Comparison of ENCODE assay signal across 22 cellular contexts in the genomic region with DNA sequence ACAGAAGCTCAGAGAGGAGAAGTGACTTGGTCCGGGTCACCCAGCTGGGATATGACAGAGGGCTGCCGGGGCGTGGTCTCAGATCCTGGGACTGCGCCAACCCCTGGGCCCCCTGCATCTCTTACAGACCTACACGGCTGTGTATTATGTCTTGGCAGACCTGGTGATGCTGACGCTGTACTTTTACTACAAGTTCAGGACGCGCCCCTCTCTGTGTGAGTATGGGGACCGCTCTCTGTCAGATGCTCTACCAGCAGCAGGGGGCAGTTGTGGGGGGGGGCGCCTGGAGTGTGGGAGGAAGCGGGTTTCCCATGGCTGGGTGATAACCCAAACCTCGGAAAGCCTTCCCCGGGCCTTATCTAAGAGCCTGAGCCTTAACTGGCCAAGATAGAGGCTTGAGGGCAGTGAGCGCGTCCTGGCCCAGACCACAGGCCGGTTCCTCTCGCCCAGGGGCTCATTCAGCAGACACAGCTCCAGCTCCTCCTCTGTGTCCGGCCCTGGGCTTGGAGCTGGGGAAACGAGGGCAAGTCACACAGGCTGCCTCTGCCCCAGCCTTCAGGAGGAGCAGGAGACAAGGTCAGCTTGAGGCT.
"Had no signal": no experiment of that assay in that cellular context is flagged by ENCODE, and none has a peak within 500 bp of the region (broad histone marks: within the 10 kb centered on the region; RNA-seq: fewer than 3 reads in every experiment).

No MANE protein-coding gene starts in this region.

- H3K4me3 Mint-ChIP-seq: activated CD4-positive, alpha-beta T cell treated with anti-CD3 and anti-CD28 coated beads, Interleukin-2, amount 10 ng/mL, durations not matched to agents 24 days and 14 days; activated CD8-positive, alpha-beta T cell treated with anti-CD3 and anti-CD28 coated beads for 36 hours; activated naive CD4-positive, alpha-beta T cell treated with anti-CD3 and anti-CD28 coated beads, Interleukin-2, amount 10 ng/mL, durations not matched to agents 7 days and 5 days; memory B cell; neural crest cell; stimulated activated naive CD8-positive, alpha-beta T cell treated with anti-CD3 and anti-CD28 coated beads, Interleukin-15, Interleukin-2, amounts not matched to agents 100 ng/mL and 50 ng/mL, for 24 hours had no signal

- H3K27me3 Mint-ChIP-seq: activated CD4-positive, alpha-beta T cell treated with anti-CD3 and anti-CD28 coated beads, Interleukin-2, amount 10 ng/mL, durations not matched to agents 24 days and 14 days; activated CD8-positive, alpha-beta T cell treated with anti-CD3 and anti-CD28 coated beads for 36 hours; activated naive CD4-positive, alpha-beta T cell treated with anti-CD3 and anti-CD28 coated beads, Interleukin-2, amount 10 ng/mL, durations not matched to agents 7 days and 5 days; memory B cell; stimulated activated naive CD8-positive, alpha-beta T cell treated with anti-CD3 and anti-CD28 coated beads, Interleukin-15, Interleukin-2, amounts not matched to agents 100 ng/mL and 50 ng/mL, for 24 hours had no signal

- H3K9me3 Mint-ChIP-seq: activated CD4-positive, alpha-beta T cell treated with anti-CD3 and anti-CD28 coated beads, Interleukin-2, amount 10 ng/mL, durations not matched to agents 24 days and 14 days; activated CD8-positive, alpha-beta T cell treated with anti-CD3 and anti-CD28 coated beads for 36 hours; activated naive CD4-positive, alpha-beta T cell treated with anti-CD3 and anti-CD28 coated beads, Interleukin-2, amount 10 ng/mL, durations not matched to agents 7 days and 5 days; memory B cell; neural crest cell; stimulated activated naive CD8-positive, alpha-beta T cell treated with anti-CD3 and anti-CD28 coated beads, Interleukin-15, Interleukin-2, amounts not matched to agents 100 ng/mL and 50 ng/mL, for 24 hours had no signal

- FAIRE-seq: astrocyte, endometrium, TTC549 had no signal

- H3K27ac ChIP-seq: breast epithelium, gastroesophageal sphincter, heart left ventricle, prostate gland, right atrium auricular region, tibial nerve had no signal

- DNase-seq: activated CD4-positive, alpha-beta T cell treated with anti-CD3 and anti-CD28 coated beads, Interleukin-2, amount 10 ng/mL, durations not matched to agents 24 days and 14 days; activated CD8-positive, alpha-beta T cell treated with anti-CD3 and anti-CD28 coated beads for 36 hours; activated effector memory CD4-positive, alpha-beta T cell treated with Interleukin-2 at 50 U/mL for 16 hours; activated naive CD4-positive, alpha-beta T cell treated with anti-CD3 and anti-CD28 coated beads, Interleukin-2, amount 10 ng/mL, durations not matched to agents 7 days and 5 days; activated T-cell treated with anti-CD3 and anti-CD28 coated beads, Interleukin-2, amount 50 U/mL, for 48 hours; cerebellar nuclear complex; cortex of kidney; kidney glomerular epithelial cell; stimulated activated CD4-positive, alpha-beta T cell treated with anti-CD3 and anti-CD28 coated beads, Interleukin-2, amount 100 ng/mL, for 24 hours had no signal

- ATAC-seq: activated CD8-positive, alpha-beta T cell treated with anti-CD3 and anti-CD28 coated beads for 36 hours; esophagus mucosa; gastroesophageal sphincter; heart left ventricle had no signal

- H3K27me3 ChIP-seq: breast epithelium, gastroesophageal sphincter, heart left ventricle, right atrium auricular region, tibial nerve had no signal

- H3K4me1 Mint-ChIP-seq: activated CD4-positive, alpha-beta T cell treated with anti-CD3 and anti-CD28 coated beads, Interleukin-2, amount 10 ng/mL, durations not matched to agents 24 days and 14 days; activated naive CD4-positive, alpha-beta T cell treated with anti-CD3 and anti-CD28 coated beads, Interleukin-2, amount 10 ng/mL, durations not matched to agents 7 days and 5 days; neural crest cell had no signal

- H3K36me3 ChIP-seq: breast epithelium had no signal

- H3K4me1 ChIP-seq: breast epithelium, gastroesophageal sphincter, heart left ventricle, prostate gland, right atrium auricular region, tibial nerve had no signal

- H3K27ac Mint-ChIP-seq: activated CD4-positive, alpha-beta T cell treated with anti-CD3 and anti-CD28 coated beads, Interleukin-2, amount 10 ng/mL, durations not matched to agents 24 days and 14 days; activated CD8-positive, alpha-beta T cell treated with anti-CD3 and anti-CD28 coated beads for 36 hours; activated naive CD4-positive, alpha-beta T cell treated with anti-CD3 and anti-CD28 coated beads, Interleukin-2, amount 10 ng/mL, durations not matched to agents 7 days and 5 days; memory B cell; stimulated activated naive CD8-positive, alpha-beta T cell treated with anti-CD3 and anti-CD28 coated beads, Interleukin-15, Interleukin-2, amounts not matched to agents 100 ng/mL and 50 ng/mL, for 24 hours had no signal

- H3K9me3 ChIP-seq: breast epithelium, gastroesophageal sphincter, heart left ventricle, prostate gland, right atrium auricular region, tibial nerve had no signal

- H3K36me3 Mint-ChIP-seq: activated naive CD4-positive, alpha-beta T cell treated with anti-CD3 and anti-CD28 coated beads, Interleukin-2, amount 10 ng/mL, durations not matched to agents 7 days and 5 days had no signal

- H3K4me3 ChIP-seq: breast epithelium, gastroesophageal sphincter, heart left ventricle, prostate gland, right atrium auricular region, tibial nerve had no signal
